Comparison of ENCODE assay signal across 8 cellular contexts in genomic region chr11:16820324-16821092, GRCh38.
DNase-seq lines count a peak whose midpoint lies in the region; ATAC-seq, FAIRE-seq and TF ChIP-seq lines count a peak whose summit lies in the region.

No MANE protein-coding gene starts in this region.

- H3K27me3 Mint-ChIP-seq in chondrocyte (ENCODE audit: low read depth): no peaks in the 10 kb centered on the region

- no peak overlapping the region for H3K4me3 Mint-ChIP-seq in chondrocyte (ENCODE audit: unreplicated experiment)

- POLR2A ChIA-PET in HepG2 (lab: Yijun Ruan, JAX): interaction anchor here (0.6 kb wide), 1 partner anchor 82 kb away, joined by 3 read pairs; the partner anchor contains the start of gene C11orf58

- H3K4me3 ChIP-seq in AG09309 (ENCODE audit: control insufficient read depth, low read depth, low read length) (no peak overlapping the region), HepG2 (replicated peaks in 1 of 3; ENCODE audit: insufficient read depth in 1 of 3, low read depth in 2 of 3, low read length in 3 of 3) (peak overlapping the region in 1 of 3 experiments; percentile 53; a peak in 2 of 6 replicates)

- no peaks in the 10 kb centered on the region for H3K27me3 ChIP-seq in HepG2 (ENCODE audit: control insufficient read depth in 1 of 2, insufficient read depth in 2 of 2, low read length in 2 of 2)

- 32% methylated on average over 8 of the region's 8 CpGs for WGBS in HepG2 (ENCODE audit: low lambda C conversion rate)

- peak; percentile 83 for FAIRE-seq in HepG2 (lab: Jason Lieb, UNC)

- no peak overlapping the region for H3K9ac ChIP-seq in HepG2 (ENCODE audit: insufficient read depth, low read depth, low read length)

- TF ChIP-seq CTCF in AG09309 (IDR thresholded peaks at IDR 0.05; ENCODE audit: control insufficient read depth, insufficient read depth, low read depth, low read length, missing control alignments) (peak; percentile 80), chondrocyte (IDR thresholded peaks at IDR 0.05) (peak; percentile 93), HepG2 (CRISPR knock-in tag; IDR thresholded peaks at IDR 0.05) (peak; percentile 82)

- TF ChIP-seq POLR2A in HepG2 (IDR thresholded peaks at IDR 0.05; ENCODE audit: insufficient read depth in 1 of 2, low read depth in 2 of 2, low read length in 2 of 2): no peak

- intact Hi-C loops in HepG2 (cut with micrococcal nuclease; ENCODE audit: unreplicated experiment): loop anchor here (1.0 to 5.0 kb wide), 2 partner anchors 32 to 242 kb away; no protein-coding TSS in a partner anchor

- no peaks in the 10 kb centered on the region for H4K20me1 ChIP-seq in HepG2 (ENCODE audit: insufficient read depth, low read length)

- H3K27ac Mint-ChIP-seq in chondrocyte (ENCODE audit: unreplicated experiment): no peak overlapping the region

- peak overlapping the region; percentile 57 for H2AFZ ChIP-seq in HepG2 (ENCODE audit: low read length)

- no peaks in the 10 kb centered on the region for H3K36me3 Mint-ChIP-seq in chondrocyte (ENCODE audit: low read depth)

- H3K4me1 Mint-ChIP-seq in chondrocyte (ENCODE audit: low read depth): peaks cover 15% of the 10 kb centered on the region

- H3K36me3 ChIP-seq in HepG2 (replicated peaks in 1 of 2; ENCODE audit: control insufficient read depth in 1 of 2, insufficient read depth in 2 of 2, low read length in 2 of 2): peaks cover 9 to 32% of the 10 kb centered on the region in 2 experiments

- peak; percentile 66 for ATAC-seq in GM18861 (IDR thresholded peaks at IDR 0.05; ENCODE audit: unreplicated experiment)
- ATAC-seq in HG03095 (IDR thresholded peaks at IDR 0.05; ENCODE audit: unreplicated experiment): peak; percentile 88
- peak; percentile 61 to 66 for ATAC-seq in activated CD4-positive, CD25-positive, alpha-beta regulatory T cell treated with anti-CD3 and anti-CD28 coated beads, Interleukin-2, amount 50 U/mL, for 24 hours
- peak; percentile 94 for ATAC-seq in HepG2

- in situ Hi-C loops in HepG2 (cut with HindIII; ENCODE audit: extremely low pct_ligation_motif_present, low pct_unique_long_range_greater_than_20kb): loop anchor here (10.0 kb wide), 1 partner anchor 244 kb away; no protein-coding TSS in a partner anchor

- H3K27ac ChIP-seq in HepG2 (ENCODE audit: extremely low read length, insufficient read depth, low read length): peak overlapping the region; percentile 52

- H3K9me3 Mint-ChIP-seq in chondrocyte (ENCODE audit: low read depth): no peaks in the 10 kb centered on the region

- H3K79me2 ChIP-seq in HepG2 (ENCODE audit: insufficient read depth, low read length): no peaks in the 10 kb centered on the region

- TF ChIP-seq EP300 in HepG2 (IDR thresholded peaks at IDR 0.05; ENCODE audit: low read depth in 2 of 2, low read length in 2 of 2) (no peak), HepG2 (CRISPR knock-in tag; IDR thresholded peaks at IDR 0.05; ENCODE audit: borderline replicate concordance) (no peak)

- CTCF ChIA-PET in HepG2 (lab: Yijun Ruan, JAX; ENCODE audit: low intra/inter-chr PET ratio, low total read pairs): interaction anchor here (0.9 to 1.9 kb wide), 3 partner anchors 32 to 243 kb away, joined by 3 to 12 read pairs (median 8); no protein-coding TSS in a partner anchor

- H3K4me1 ChIP-seq in HepG2 (ENCODE audit: insufficient read depth, low read length): peaks cover 24% of the 10 kb centered on the region

- BruUV-seq in HepG2 (replicated peaks; lab: Mats Ljungman, UMichigan): no TSS peak

- no peaks in the 10 kb centered on the region for H3K9me3 ChIP-seq in HepG2 (ENCODE audit: low read length)

- H3K4me2 ChIP-seq in HepG2 (ENCODE audit: low read depth, low read length): peak overlapping the region; percentile 75

- DNase-seq in AG09309 (ENCODE audit: low read depth) (peak; percentile 17), NCI-H2196 treated with DMSO at 0.1 percent for 48 hours (lab: John Stamatoyannopoulos, UW; ENCODE audit: unreplicated experiment) (peak; percentile 40), chondrocyte (ENCODE audit: low spot score) (no peak), HepG2 (ENCODE audit: low spot score) (peak; percentile 62)
- DNase-seq in stimulated activated CD4-positive, alpha-beta T cell treated with anti-CD3 and anti-CD28 coated beads, TNF-alpha, amount 100 ng/mL, for 24 hours (ENCODE audit: low read depth in 3 of 3): peak; percentile 64 to 80 (median 65)

- TF ChIP-seq RAD21 in HepG2 (CRISPR knock-in tag; IDR thresholded peaks at IDR 0.05): peak; percentile 55; the same call in 1 of the 2 replicates

TF ChIP-seq in HepG2, 621 proteins besides CTCF, POLR2A, EP300 and RAD21 (continues in another document):
- TF ChIP-seq PRMT3 (CRISPR knock-in tag; IDR thresholded peaks at IDR 0.05; ENCODE audit: borderline replicate concordance, low read depth) (no peak), LCORL (IDR thresholded peaks at IDR 0.05) (no peak), LCORL (CRISPR knock-in tag; IDR thresholded peaks at IDR 0.05) (peak; percentile 63; the same call in 1 of the 2 replicates), UBTF (CRISPR knock-in tag; IDR thresholded peaks at IDR 0.05) (0 out of 2 replicates have a peak, but pooled peaks have one; percentile 29), ZNF788 (CRISPR knock-in tag; IDR thresholded peaks at IDR 0.05; ENCODE audit: borderline replicate concordance) (peak; percentile 29; the same call in 1 of the 2 replicates), ETV5 (CRISPR knock-in tag; IDR thresholded peaks at IDR 0.05; ENCODE audit: borderline replicate concordance) (peak; percentile 22; the same call in 1 of the 2 replicates), ZNF350 (CRISPR knock-in tag; IDR thresholded peaks at IDR 0.05; ENCODE audit: borderline replicate concordance, low read depth) (peak; percentile 51; the same call in 1 of the 2 replicates), HNF4G (IDR thresholded peaks at IDR 0.05; ENCODE audit: borderline replicate concordance, low read depth, low read length) (peak; percentile 48; the same call in 1 of the 2 replicates), HNF4G (CRISPR knock-in tag; IDR thresholded peaks at IDR 0.05; ENCODE audit: borderline replicate concordance, low read depth) (peak; percentile 79), TEAD3 (CRISPR knock-in tag; optimal IDR thresholded peaks at IDR 0.05; ENCODE audit: borderline replicate concordance) (peak; percentile 89), ZNF720 (CRISPR knock-in tag; IDR thresholded peaks at IDR 0.05) (no peak), THYN1 (CRISPR knock-in tag; IDR thresholded peaks at IDR 0.05; ENCODE audit: borderline replicate concordance, low read depth) (no peak), SMC3 (IDR thresholded peaks at IDR 0.05; ENCODE audit: low read length) (peak; percentile 50), ZNF883 (CRISPR knock-in tag; IDR thresholded peaks at IDR 0.05; ENCODE audit: not compliant biosample characterization) (no peak), ASH2L (IDR thresholded peaks at IDR 0.05; ENCODE audit: insufficient read length, low read depth, low read length) (peak; percentile 30), CAMTA2 (CRISPR knock-in tag; IDR thresholded peaks at IDR 0.05; ENCODE audit: borderline replicate concordance) (no peak), ZNF691 (CRISPR knock-in tag; IDR thresholded peaks at IDR 0.05; ENCODE audit: borderline replicate concordance, low read depth) (no peak), CHD4 (IDR thresholded peaks at IDR 0.05; ENCODE audit: borderline replicate concordance, low read length) (no peak), XBP1 (CRISPR knock-in tag; IDR thresholded peaks at IDR 0.05) (no peak), ZNF572 (CRISPR knock-in tag; IDR thresholded peaks at IDR 0.05) (0 out of 2 replicates have a peak, but pooled peaks have one; percentile 52), ZKSCAN5 (CRISPR knock-in tag; IDR thresholded peaks at IDR 0.05) (peak; percentile 95), ZNF780A (CRISPR knock-in tag; IDR thresholded peaks at IDR 0.05) (peak; percentile 74; the same call in 1 of the 2 replicates)
